1 cellular context compared by ENCODE assay signal in genomic region chr14:64704743-64705405, GRCh38.
TF ChIP-seq lines count a peak whose summit lies in the region.

No MANE protein-coding gene starts in this region.

TF ChIP-seq in HepG2, 621 proteins besides CTCF, POLR2A, EP300 and RAD21 (continued from another document):
- no peak for TF ChIP-seq ZNF280D (CRISPR knock-in tag; IDR thresholded peaks at IDR 0.05)
- TF ChIP-seq AKNA (CRISPR knock-in tag; IDR thresholded peaks at IDR 0.05; ENCODE audit: borderline replicate concordance): no peak
- TF ChIP-seq ZNF605 (CRISPR knock-in tag; IDR thresholded peaks at IDR 0.05): peak; percentile 34; the same call in 1 of the 2 replicates
- TF ChIP-seq RORA (CRISPR knock-in tag; IDR thresholded peaks at IDR 0.05): no peak
- no peak for TF ChIP-seq ZNF235 (CRISPR knock-in tag; IDR thresholded peaks at IDR 0.05; ENCODE audit: borderline replicate concordance)
- TF ChIP-seq IRF1 (CRISPR knock-in tag; IDR thresholded peaks at IDR 0.05; ENCODE audit: low read depth): no peak
- no peak for TF ChIP-seq SNAPC5 (CRISPR knock-in tag; IDR thresholded peaks at IDR 0.05; ENCODE audit: borderline replicate concordance)
- no peak for TF ChIP-seq ZNF207 (IDR thresholded peaks at IDR 0.05; ENCODE audit: borderline replicate concordance)
- TF ChIP-seq KLF13 (CRISPR knock-in tag; IDR thresholded peaks at IDR 0.05): no peak
- TF ChIP-seq PLRG1 (conservative IDR thresholded peaks at IDR 0.05): no peak
- TF ChIP-seq UBTF (CRISPR knock-in tag; IDR thresholded peaks at IDR 0.05): peak; percentile 63; the same call in 1 of the 2 replicates
- no peak for TF ChIP-seq ZNF432 (CRISPR knock-in tag; IDR thresholded peaks at IDR 0.05; ENCODE audit: borderline replicate concordance)
- no peak for TF ChIP-seq RXRB (CRISPR knock-in tag; IDR thresholded peaks at IDR 0.05; ENCODE audit: borderline replicate concordance)
- TF ChIP-seq FOXO1 (CRISPR knock-in tag; IDR thresholded peaks at IDR 0.05): no peak
- TF ChIP-seq ATF4 (CRISPR knock-in tag; IDR thresholded peaks at IDR 0.05): no peak
- TF ChIP-seq HIVEP1 (CRISPR knock-in tag; IDR thresholded peaks at IDR 0.05): peak; percentile 31; the same call in 1 of the 2 replicates
- TF ChIP-seq ZNF75D (CRISPR knock-in tag; IDR thresholded peaks at IDR 0.05; ENCODE audit: borderline replicate concordance): no peak
- no peak for TF ChIP-seq ZFP91 (CRISPR knock-in tag; IDR thresholded peaks at IDR 0.05; ENCODE audit: borderline replicate concordance)
- no peak for TF ChIP-seq TCF7 (IDR thresholded peaks at IDR 0.05; ENCODE audit: low read depth)
